ENCODE assay signal across 13 cellular contexts in genomic region chr17:35518431-35518830, GRCh38. TPM values are rescaled to one million over a fixed set of nuclear protein-coding genes. Genes with fewer than 3 reads are reported as not detected.
"Had no signal": no experiment of that assay in that cellular context is flagged by ENCODE, and none has a peak within 500 bp of the region (broad histone marks: within the 10 kb centered on the region; RNA-seq: fewer than 3 reads in every experiment).

No MANE protein-coding gene starts in this region.

RNA-seq across cellular contexts. Expression of gene SLFN12L, which starts 19.0 kb away (rescaled TPM):
- total RNA-seq: fibroblast of villous mesenchyme, occipital lobe, progenitor cell of endocrine pancreas had no signal

RNA-seq across cellular contexts. Expression of gene SLFN14, which starts 42.2 kb away (rescaled TPM):
- total RNA-seq: esophagus muscularis mucosa, fibroblast of villous mesenchyme, gastrocnemius medialis, lower leg skin, mammary epithelial cell, mesenteric fat pad, pancreas, progenitor cell of endocrine pancreas, right cardiac atrium, suprapubic skin had no signal
- polyA plus RNA-seq: heart right ventricle, mammary epithelial cell, pancreas, right cardiac atrium, small intestine had no signal
